In the genomic region with DNA sequence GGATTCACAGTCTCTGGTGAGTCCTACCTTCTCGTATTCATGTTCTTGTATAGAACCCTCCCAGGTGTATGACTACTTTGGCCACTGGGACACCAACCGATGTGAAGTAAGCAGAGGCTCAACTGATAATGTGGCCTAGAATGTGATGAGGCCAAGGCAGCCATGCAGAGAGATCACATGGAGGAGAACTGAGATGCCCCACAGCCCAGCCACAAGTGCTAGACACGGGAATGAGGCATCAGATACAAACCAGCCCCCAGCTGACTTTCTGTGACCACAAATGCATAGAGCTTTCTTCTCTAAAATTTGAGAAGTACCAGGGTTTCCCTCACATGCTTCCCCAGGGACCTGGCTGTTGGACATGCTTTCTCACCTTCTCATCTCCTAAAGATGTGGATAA, we compare ENCODE assay signal across 9 cellular contexts.
"Had no signal": no experiment of that assay in that cellular context is flagged by ENCODE, and none has a peak within 500 bp of the region (broad histone marks: within the 10 kb centered on the region; RNA-seq: fewer than 3 reads in every experiment).

No MANE protein-coding gene starts in this region.

- H3K36me3 ChIP-seq: HAP-1 had no signal

- H3K4me3 ChIP-seq: GM23248, HAP-1 had no signal

- H3K4me3 Mint-ChIP-seq: HFFc6, IgD-negative memory B cell had no signal

- H3K36me3 Mint-ChIP-seq: IgD-negative memory B cell had no signal

- ATAC-seq: HCT116, HepG2 had no signal

- H3K9me3 ChIP-seq: HAP-1 had no signal

- H3K4me1 ChIP-seq: HAP-1 had no signal

- H3K4me1 Mint-ChIP-seq: IgD-negative memory B cell had no signal

- DNase-seq: GM23248, GOT3, H7, HFFc6, KBM-7 had no signal

- H3K27ac ChIP-seq: GM23248 had no signal

- H3K9ac ChIP-seq: GM23248 had no signal

- H3K27ac Mint-ChIP-seq: HFFc6, IgD-negative memory B cell had no signal
